ENCODE assay signal across 8 cellular contexts in genomic region chr7:99562832-99563231, GRCh38. TPM values are rescaled to one million over a fixed set of nuclear protein-coding genes. Genes with fewer than 3 reads are reported as not detected.
DNase-seq lines count a peak whose midpoint lies in the region; ATAC-seq and TF ChIP-seq lines count a peak whose summit lies in the region.

No MANE protein-coding gene starts in this region.

- TF ChIP-seq EP300 in stomach (IDR thresholded peaks at IDR 0.05) = no peak

- H3K9me3 ChIP-seq in HUES6 (ENCODE audit: control insufficient read depth, insufficient read depth, low read depth, low read length) = no peaks in the 10 kb centered on the region
- no peaks in the 10 kb centered on the region for H3K9me3 ChIP-seq in stomach
- H3K9me3 ChIP-seq in uterus = no peaks in the 10 kb centered on the region

- peak overlapping the region; percentile 53 for H3K4me3 Mint-ChIP-seq in activated T-helper 17 cell treated with anti-CD3 and anti-CD28 coated beads, Interleukin-2, amount 50 U/mL, for 72 hours

- H3K4me3 ChIP-seq in HUES6 (ENCODE audit: low read depth, low read length) (no peak overlapping the region), stomach (no peak overlapping the region), uterus (no peak overlapping the region)

- H3K36me3 ChIP-seq in HUES6 (ENCODE audit: control insufficient read depth, insufficient read depth, low read length) = peaks cover 71% of the 10 kb centered on the region
- H3K36me3 ChIP-seq in stomach = peaks cover 47 to 78% (median 75%) of the 10 kb centered on the region in 4 donors
- no peaks in the 10 kb centered on the region for H3K36me3 ChIP-seq in uterus

- TF ChIP-seq CTCF in stomach (IDR thresholded peaks at IDR 0.05) (no peak), uterus (IDR thresholded peaks at IDR 0.05) (no peak)

- DNase-seq in A172 (ENCODE audit: low spot score) = peak; percentile 99
- DNase-seq in iPS-NIHi7 (ENCODE audit: extremely low spot score) = peak; percentile 59
- no peak for DNase-seq in stomach
- DNase-seq in NCI-H1105 (lab: John Stamatoyannopoulos, UW) = no peak
- no peak for DNase-seq in cerebellar cortex (ENCODE audit: low spot score)
- no peak for DNase-seq in uterus

- 30 to 45% (median 42%) methylated on average over 2 of the region's 2 CpGs for WGBS in stomach, 5 donors

- H3K9me3 Mint-ChIP-seq in activated T-helper 17 cell treated with anti-CD3 and anti-CD28 coated beads, Interleukin-2, amount 50 U/mL, for 72 hours = no peaks in the 10 kb centered on the region

- H3K4me1 ChIP-seq in HUES6 (ENCODE audit: control insufficient read depth, insufficient read depth, low read length) = peaks cover 9% of the 10 kb centered on the region; the same call in 1 of the 2 replicates
- H3K4me1 ChIP-seq in stomach = peaks cover 11 to 50% (median 37%) of the 10 kb centered on the region in 4 donors
- H3K4me1 ChIP-seq in uterus = peaks cover 0 to 9% of the 10 kb centered on the region in 2 donors

- no peaks in the 10 kb centered on the region for H3K27me3 ChIP-seq in HUES6 (ENCODE audit: control insufficient read depth, insufficient read depth, low read length)
- no peaks in the 10 kb centered on the region for H3K27me3 ChIP-seq in stomach
- no peaks in the 10 kb centered on the region for H3K27me3 ChIP-seq in uterus

- H3K27me3 Mint-ChIP-seq in activated T-helper 17 cell treated with anti-CD3 and anti-CD28 coated beads, Interleukin-2, amount 50 U/mL, for 72 hours = no peaks in the 10 kb centered on the region

- peak overlapping the region; percentile 39 for H3K9ac ChIP-seq in HUES6 (ENCODE audit: low read length)

- peaks cover 96% of the 10 kb centered on the region for H3K36me3 Mint-ChIP-seq in activated T-helper 17 cell treated with anti-CD3 and anti-CD28 coated beads, Interleukin-2, amount 50 U/mL, for 72 hours (ENCODE audit: low read depth)

- ATAC-seq in activated T-helper 17 cell treated with anti-CD3 and anti-CD28 coated beads, Interleukin-2, amount 50 U/mL, for 72 hours (replicated peaks) = peak; percentile 80

- peaks cover 37% of the 10 kb centered on the region for H3K4me1 Mint-ChIP-seq in activated T-helper 17 cell treated with anti-CD3 and anti-CD28 coated beads, Interleukin-2, amount 50 U/mL, for 72 hours

- peak overlapping the region; percentile 66; the same call in 1 of the 2 replicates for H3K27ac ChIP-seq in HUES6 (ENCODE audit: low read depth, low read length)
- peak overlapping the region in 4 of 5 donors; percentile 41 to 99 (median 62) for H3K27ac ChIP-seq in stomach
- peak overlapping the region in 1 of 2 donors; percentile 55 for H3K27ac ChIP-seq in uterus

- TF ChIP-seq POLR2A in stomach (IDR thresholded peaks at IDR 0.05) = no peak
- no peak for TF ChIP-seq POLR2A in uterus (IDR thresholded peaks at IDR 0.05)

- intact Hi-C loops in stomach (cut with DNase I; ENCODE audit: low total_unique reads) = no loop called here
- intact Hi-C loops in uterus (cut with DNase I; ENCODE audit: low total_unique reads) = no loop called here

- peak overlapping the region; percentile 73 for H3K27ac Mint-ChIP-seq in activated T-helper 17 cell treated with anti-CD3 and anti-CD28 coated beads, Interleukin-2, amount 50 U/mL, for 72 hours

RNA-seq across cellular contexts. Expression of gene ZNF655, which starts 4.4 kb away (rescaled TPM):
- 90.2 and 92.1 TPM in 2 replicates for total RNA-seq in A172 (2014; rRNA removed; shearing (Covaris generic))
- total RNA-seq in activated T-helper 17 cell treated with anti-CD3 and anti-CD28 coated beads, Interleukin-2, amount 50 U/mL, for 72 hours = 10 to 100 TPM; 79.2 to 98.5 TPM
- total RNA-seq in stomach (100 to 1,000 TPM in 2 of 5 donors, 10 to 100 TPM in 3; 55.8 to 162 (median 94.5) TPM), uterus (100 to 1,000 TPM in 2 of 4 donors, 10 to 100 TPM in 2; 37.1 to 142 (median 99.9) TPM)
- polyA plus RNA-seq in stomach = 10 to 100 TPM; 33.0 to 41.2 (median 37.5) TPM

RNA-seq across cellular contexts. Expression of gene FAM200A, which starts 10.9 kb away (rescaled TPM):
- total RNA-seq in A172 (2014; rRNA removed; shearing (Covaris generic)) = 11.4 and 12.3 TPM in 2 replicates
- 1 to 10 TPM; 2.7 to 5.5 TPM for total RNA-seq in activated T-helper 17 cell treated with anti-CD3 and anti-CD28 coated beads, Interleukin-2, amount 50 U/mL, for 72 hours
- total RNA-seq in stomach = 10 to 100 TPM in 1 of 5 donors, 1 to 10 TPM in 2, under 1 TPM in 2; 0.45 to 35.9 (median 3.3) TPM
- 1 to 10 TPM; 3.1 to 4.2 (median 3.5) TPM for polyA plus RNA-seq in stomach
- total RNA-seq in uterus = 10 to 100 TPM in 1 of 4 donors, 1 to 10 TPM in 3; 1.3 to 22.6 (median 5.1) TPM

RNA-seq across cellular contexts. Expression of gene TMEM225B, which starts 35.2 kb away (rescaled TPM):
- not detected in 2 replicates for total RNA-seq in A172 (2014; rRNA removed; shearing (Covaris generic))
- 1 to 10 TPM in 1 of 2 donors, under 1 TPM in 1; 0.86 to 4.4 TPM for total RNA-seq in activated T-helper 17 cell treated with anti-CD3 and anti-CD28 coated beads, Interleukin-2, amount 50 U/mL, for 72 hours
- 1 to 10 TPM in 1 of 5 donors, under 1 TPM in 1, not detected in 3; 0.73 to 4.3 TPM for total RNA-seq in stomach
- polyA plus RNA-seq in stomach = 1 to 10 TPM in 1 of 3 donors, under 1 TPM in 1, not detected in 1; 0.75 to 1.2 TPM
- total RNA-seq in uterus = 1 to 10 TPM in 1 of 4 donors, under 1 TPM in 3; 0.29 to 2.2 (median 0.66) TPM

RNA-seq across cellular contexts. Expression of gene ZSCAN25, which starts 53.9 kb away (rescaled TPM):
- 11.7 and 12.1 TPM in 2 replicates for total RNA-seq in A172 (2014; rRNA removed; shearing (Covaris generic))
- 10 to 100 TPM; 25.0 to 58.4 TPM for total RNA-seq in activated T-helper 17 cell treated with anti-CD3 and anti-CD28 coated beads, Interleukin-2, amount 50 U/mL, for 72 hours
- total RNA-seq in stomach = 10 to 100 TPM; 10.7 to 16.2 (median 12.3) TPM
- 1 to 10 TPM; 3.5 to 4.1 (median 3.7) TPM for polyA plus RNA-seq in stomach
- total RNA-seq in uterus = 10 to 100 TPM in 3 of 4 donors, 1 to 10 TPM in 1; 6.8 to 26.9 (median 22.8) TPM

RNA-seq across cellular contexts. Expression of gene ZKSCAN5, which starts 58.4 kb away (rescaled TPM):
- total RNA-seq in A172 (2014; rRNA removed; shearing (Covaris generic)) = 16.2 and 17.9 TPM in 2 replicates
- 10 to 100 TPM; 11.5 to 12.2 TPM for total RNA-seq in activated T-helper 17 cell treated with anti-CD3 and anti-CD28 coated beads, Interleukin-2, amount 50 U/mL, for 72 hours
- total RNA-seq in stomach (10 to 100 TPM in 1 of 5 donors, 1 to 10 TPM in 3, under 1 TPM in 1; 0.58 to 11.4 (median 4.0) TPM), uterus (10 to 100 TPM in 1 of 4 donors, 1 to 10 TPM in 3; 3.1 to 15.5 (median 9.2) TPM)
- 1 to 10 TPM; 2.7 to 3.8 (median 2.9) TPM for polyA plus RNA-seq in stomach

Comparison
In these comparisons a context has a peak if more than half of its experiments do, and no peak if none do; other contexts are left out.
1. DNase-seq: peak in A172 (single experiment) and iPS-NIHi7 (single experiment); none in stomach (single experiment), NCI-H1105 (single experiment), cerebellar cortex (single experiment) and uterus (0 of 2).